ENCODE assay signal across 1 cellular context in genomic region chr12:60874091-60874490, GRCh38.
TF ChIP-seq lines count a peak whose summit lies in the region.

No MANE protein-coding gene starts in this region.

TF ChIP-seq in HEK293, 187 proteins besides CTCF, POLR2A, EP300 and RAD21 (continued from another document):
- peak; percentile 68 for TF ChIP-seq ATF2 (tag by site-specific recombination; IDR thresholded peaks at IDR 0.05; ENCODE audit: low read depth)
